ENCODE assay signal across 6 cellular contexts in genomic region chr5:181189363-181189961, GRCh38. TPM values are rescaled to one million over a fixed set of nuclear protein-coding genes. Genes with fewer than 3 reads are reported as not detected.
DNase-seq lines count a peak whose midpoint lies in the region; ATAC-seq and TF ChIP-seq lines count a peak whose summit lies in the region.

No MANE protein-coding gene starts in this region.

- peak overlapping the region; percentile 65 for H3K4me3 ChIP-seq in iPS-18c (ENCODE audit: insufficient read depth, low read depth, low read length)

- peaks cover 2% of the 10 kb centered on the region for H3K27me3 Mint-ChIP-seq in activated CD8-positive, alpha-beta T cell treated with anti-CD3 and anti-CD28 coated beads for 36 hours

- intact Hi-C loops in activated CD8-positive, alpha-beta T cell treated with anti-CD3 and anti-CD28 coated beads for 36 hours (cut with micrococcal nuclease): loop anchor here (2.0 kb wide), 1 partner anchor 33 kb away; the partner anchor contains the start of gene TRIM41

- H3K9me3 Mint-ChIP-seq in activated CD8-positive, alpha-beta T cell treated with anti-CD3 and anti-CD28 coated beads for 36 hours: no peaks in the 10 kb centered on the region

- peaks cover 31% of the 10 kb centered on the region for H3K4me1 Mint-ChIP-seq in activated CD8-positive, alpha-beta T cell treated with anti-CD3 and anti-CD28 coated beads for 36 hours (ENCODE audit: low read depth)

- no peak for TF ChIP-seq CTCF in activated CD8-positive, alpha-beta T cell treated with anti-CD3 and anti-CD28 coated beads for 36 hours (IDR thresholded peaks at IDR 0.05)

- DNase-seq in Daoy (ENCODE audit: low read depth): peak; percentile 62
- peak; percentile 83 for DNase-seq in activated CD8-positive, alpha-beta T cell treated with anti-CD3 and anti-CD28 coated beads for 36 hours
- no peak for DNase-seq in substantia nigra (lab: John Stamatoyannopoulos, UW)
- DNase-seq in MV-4-11 (lab: John Stamatoyannopoulos, UW): no peak
- no peak for DNase-seq in AG20443 (ENCODE audit: low spot score)

- CTCF ChIA-PET in activated CD8-positive, alpha-beta T cell treated with anti-CD3 and anti-CD28 coated beads for 36 hours (lab: Charles Lee): interaction anchor here (1.1 to 7.8 kb wide), 4 partner anchors 15 to 33 kb away, joined by 3 to 80 read pairs (median 4); partner anchors contain the start of genes TRIM41 and TRIM7

- POLR2A ChIA-PET in activated CD8-positive, alpha-beta T cell treated with anti-CD3 and anti-CD28 coated beads for 36 hours (lab: Charles Lee): interaction anchor here (0.7 to 9.3 kb wide), 17 partner anchors 9 to 71 kb away, joined by 3 to 159 read pairs (median 4); partner anchors contain the start of genes RACK1, TRIM41, TRIM52 and TRIM7

- H3K27ac Mint-ChIP-seq in activated CD8-positive, alpha-beta T cell treated with anti-CD3 and anti-CD28 coated beads for 36 hours: peak overlapping the region; percentile 97

- peak overlapping the region; percentile 91 for H3K4me3 Mint-ChIP-seq in activated CD8-positive, alpha-beta T cell treated with anti-CD3 and anti-CD28 coated beads for 36 hours

- H3K9me3 ChIP-seq in iPS-18c (ENCODE audit: control insufficient read depth, insufficient read depth, low read length): no peaks in the 10 kb centered on the region

- peak; percentile 17 for ATAC-seq in activated CD8-positive, alpha-beta T cell treated with anti-CD3 and anti-CD28 coated beads for 36 hours

- H3K27ac ChIP-seq in substantia nigra (ENCODE audit: low read depth, low read length, poor library complexity, severe bottlenecking): peak overlapping the region; percentile 69

- peaks cover 9% of the 10 kb centered on the region for H3K36me3 Mint-ChIP-seq in activated CD8-positive, alpha-beta T cell treated with anti-CD3 and anti-CD28 coated beads for 36 hours (ENCODE audit: low read depth)

RNA-seq across cellular contexts. Expression of gene TRIM7, which starts 15.5 kb away (rescaled TPM):
- total RNA-seq in Daoy (2014; rRNA removed; shearing (Covaris generic)): 6.7 and 9.0 TPM in 2 replicates
- total RNA-seq in activated CD8-positive, alpha-beta T cell treated with anti-CD3 and anti-CD28 coated beads for 36 hours: 1 to 10 TPM; 1.1 to 3.0 TPM

RNA-seq across cellular contexts. Expression of gene TRIM41, which starts 33.6 kb away (rescaled TPM):
- total RNA-seq in Daoy (2014; rRNA removed; shearing (Covaris generic)): 23.3 and 23.8 TPM in 2 replicates
- 10 to 100 TPM; 30.6 to 31.5 TPM for total RNA-seq in activated CD8-positive, alpha-beta T cell treated with anti-CD3 and anti-CD28 coated beads for 36 hours

RNA-seq across cellular contexts. Expression of gene OR2V2, which starts 42.1 kb away (rescaled TPM):
- total RNA-seq in Daoy (2014; rRNA removed; shearing (Covaris generic)): not detected in 2 replicates
- total RNA-seq in activated CD8-positive, alpha-beta T cell treated with anti-CD3 and anti-CD28 coated beads for 36 hours: not detected

RNA-seq across cellular contexts. Expression of gene RACK1, which starts 54.2 kb away (rescaled TPM):
- 3,901 and 4,257 TPM in 2 replicates for total RNA-seq in Daoy (2014; rRNA removed; shearing (Covaris generic))
- 1,000 to 10,000 TPM; 2,759 to 2,801 TPM for total RNA-seq in activated CD8-positive, alpha-beta T cell treated with anti-CD3 and anti-CD28 coated beads for 36 hours

RNA-seq across cellular contexts. Expression of gene OR2V1, which starts 58.5 kb away (rescaled TPM):
- total RNA-seq in Daoy (2014; rRNA removed; shearing (Covaris generic)): not detected in 2 replicates
- not detected for total RNA-seq in activated CD8-positive, alpha-beta T cell treated with anti-CD3 and anti-CD28 coated beads for 36 hours

Comparison
In these comparisons a context has a peak if more than half of its experiments do, and no peak if none do; other contexts are left out.
1. DNase-seq: peak in Daoy (single experiment) and activated CD8-positive, alpha-beta T cell treated with anti-CD3 and anti-CD28 coated beads for 36 hours (single experiment); none in substantia nigra (0 of 49), MV-4-11 (single experiment) and AG20443 (single experiment).